In the genomic region with DNA sequence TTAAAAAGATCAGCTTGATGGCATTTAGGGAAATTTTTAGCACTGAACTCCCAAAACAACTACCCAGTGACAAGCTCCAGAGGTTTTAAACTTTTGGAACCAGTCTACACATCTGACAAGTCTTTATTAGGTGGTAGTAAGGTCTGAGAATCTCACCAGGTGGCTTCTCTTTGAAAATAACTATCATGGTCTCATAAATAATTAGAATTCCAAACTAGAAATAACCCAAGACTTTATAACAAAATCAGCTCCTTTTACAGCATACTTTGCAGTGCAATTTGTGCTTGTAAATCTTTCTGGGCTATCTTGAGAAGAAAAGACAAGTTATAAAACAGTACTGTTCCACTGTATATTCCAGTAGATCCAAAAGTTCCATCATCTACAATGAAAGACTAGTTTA, we compare ENCODE assay signal across 10 cellular contexts.
DNase-seq lines count a peak whose midpoint lies in the region; ATAC-seq and TF ChIP-seq lines count a peak whose summit lies in the region.
"Had no signal": no experiment of that assay in that cellular context is flagged by ENCODE, and none has a peak within 500 bp of the region (broad histone marks: within the 10 kb centered on the region; RNA-seq: fewer than 3 reads in every experiment).

No MANE protein-coding gene starts in this region.

- peaks cover 33% of the 10 kb centered on the region for H3K36me3 Mint-ChIP-seq in nephron progenitor cell (ENCODE audit: low read depth)

- peak overlapping the region; percentile 64 to 84 (median 76); a peak in 21 of 22 replicates for H3K4me2 ChIP-seq in BLaER1 treated with 17β-estradiol and CSF1 and Interleukin-3, amounts not matched to agents 10 nM and 100 nM
- H3K4me2 ChIP-seq in KMS-11, result peak overlapping the region; percentile 87

- intact Hi-C loops in breast epithelium (cut with DNase I; ENCODE audit: low total_unique reads), result no loop called here

- peak overlapping the region in 9 of 11 experiments; percentile 67 to 84 (median 79); a peak in 11 of 22 replicates for H3K27ac ChIP-seq in BLaER1 treated with 17β-estradiol and CSF1 and Interleukin-3, amounts not matched to agents 10 nM and 100 nM
- H3K27ac ChIP-seq in KMS-11 (peak overlapping the region; percentile 92), breast epithelium (peak overlapping the region in 1 of 2 donors; percentile 96)

- H4K20me1 ChIP-seq in BLaER1 treated with 17β-estradiol and CSF1 and Interleukin-3, amounts not matched to agents 10 nM and 100 nM, result no peaks in the 10 kb centered on the region
- H4K20me1 ChIP-seq in KMS-11 (ENCODE audit: insufficient read depth), result no peaks in the 10 kb centered on the region

- peak overlapping the region in 8 of 10 experiments; percentile 57 to 72 (median 65); a peak in 12 of 20 replicates for H3K4me3 ChIP-seq in BLaER1 treated with 17β-estradiol and CSF1 and Interleukin-3, amounts not matched to agents 10 nM and 100 nM
- H3K4me3 ChIP-seq in KMS-11 (IDR thresholded peaks at IDR 0.05; ENCODE audit: insufficient read depth, low read depth, low read length) (no peak overlapping the region), breast epithelium (peak overlapping the region in 2 of 3 donors; percentile 74 to 75)

- peaks cover 4% of the 10 kb centered on the region for H3K9me3 Mint-ChIP-seq in nephron progenitor cell

- no peak for TF ChIP-seq POLR2A in breast epithelium (IDR thresholded peaks at IDR 0.05)

- peak overlapping the region; percentile 75 for H2AFZ ChIP-seq in KMS-11 (ENCODE audit: low read depth)

- H3K4me1 Mint-ChIP-seq in nephron progenitor cell, result peaks cover 18% of the 10 kb centered on the region

- no peak overlapping the region for H3K27ac Mint-ChIP-seq in nephron progenitor cell

- H3K9me3 ChIP-seq in BLaER1 treated with 17β-estradiol and CSF1 and Interleukin-3, amounts not matched to agents 10 nM and 100 nM (replicated peaks in 1 of 11), result peaks cover 0 to 13% (median 4%) of the 10 kb centered on the region in 11 experiments; a peak in 5 of 22 replicates
- no peaks in the 10 kb centered on the region for H3K9me3 ChIP-seq in breast epithelium
- H3K9me3 ChIP-seq: right atrium auricular region had no signal

- H3K79me2 ChIP-seq in KMS-11 (ENCODE audit: insufficient read depth, low read depth), result no peaks in the 10 kb centered on the region

- H3K9ac ChIP-seq in BLaER1 treated with 17β-estradiol and CSF1 and Interleukin-3, amounts not matched to agents 10 nM and 100 nM, result peak overlapping the region in 10 of 11 experiments; percentile 71 to 84 (median 80); a peak in 14 of 22 replicates
- H3K9ac ChIP-seq in KMS-11, result peak overlapping the region; percentile 87; the same call in 1 of the 2 replicates

- peaks cover 8 to 27% (median 16%) of the 10 kb centered on the region in 11 experiments; a peak in 16 of 22 replicates for H3K36me3 ChIP-seq in BLaER1 treated with 17β-estradiol and CSF1 and Interleukin-3, amounts not matched to agents 10 nM and 100 nM
- no peaks in the 10 kb centered on the region for H3K36me3 ChIP-seq in KMS-11 (ENCODE audit: insufficient read depth)
- no peaks in the 10 kb centered on the region for H3K36me3 ChIP-seq in breast epithelium

- peaks cover 8 to 15% (median 10%) of the 10 kb centered on the region in 10 experiments; a peak in 19 of 20 replicates for H3K4me1 ChIP-seq in BLaER1 treated with 17β-estradiol and CSF1 and Interleukin-3, amounts not matched to agents 10 nM and 100 nM
- H3K4me1 ChIP-seq in KMS-11 (ENCODE audit: low read depth, poor library complexity, severe bottlenecking) (peaks cover 19% of the 10 kb centered on the region), breast epithelium (no peaks in the 10 kb centered on the region)

- peak overlapping the region; percentile 94 for H3K4me3 Mint-ChIP-seq in nephron progenitor cell

- H3K27me3 ChIP-seq in BLaER1 treated with 17β-estradiol and CSF1 and Interleukin-3, amounts not matched to agents 10 nM and 100 nM, result no peaks in the 10 kb centered on the region
- no peaks in the 10 kb centered on the region for H3K27me3 ChIP-seq in KMS-11 (ENCODE audit: insufficient read depth, low read depth)
- no peaks in the 10 kb centered on the region for H3K27me3 ChIP-seq in breast epithelium
- H3K27me3 ChIP-seq: right atrium auricular region had no signal

- peaks cover 8% of the 10 kb centered on the region for H3K27me3 Mint-ChIP-seq in nephron progenitor cell (ENCODE audit: low read depth, poor library complexity)

- no peak for DNase-seq in breast epithelium (ENCODE audit: low spot score in 2 of 2)
- no peak for DNase-seq in nephron progenitor cell
- DNase-seq in NCI-H2107 (lab: John Stamatoyannopoulos, UW), result no peak
- no peak for DNase-seq in NCI-H128 (lab: John Stamatoyannopoulos, UW; ENCODE audit: unreplicated experiment)
- no peak for DNase-seq in stimulated activated CD4-positive, alpha-beta T cell treated with anti-CD3 and anti-CD28 coated beads, Interleukin-4, amount 100 ng/mL, for 1 hour
- DNase-seq: H7 had no signal

- TF ChIP-seq CTCF in KMS-11 (conservative IDR thresholded peaks at IDR 0.05; ENCODE audit: low read depth, low read length) (no peak), breast epithelium (IDR thresholded peaks at IDR 0.05) (no peak), nephron progenitor cell (IDR thresholded peaks at IDR 0.05) (no peak)

- no peak for ATAC-seq in GM21576 (IDR thresholded peaks at IDR 0.05; ENCODE audit: unreplicated experiment)
